In genomic region chr2:76895469-76895868, GRCh38 we compare ENCODE assay signal across 1 cellular context.
A peak's percentile ranks its signal among the peaks of the same experiment; 100 is the strongest.
TF ChIP-seq lines count a peak whose summit lies in the region.

No MANE protein-coding gene starts in this region.

TF ChIP-seq in HepG2, 621 proteins besides CTCF, POLR2A, EP300 and RAD21 (continued from another document and continues in another):
- peak; percentile 82 for TF ChIP-seq FOXP4 (CRISPR knock-in tag; IDR thresholded peaks at IDR 0.05)
- TF ChIP-seq ZBTB46 (CRISPR knock-in tag; IDR thresholded peaks at IDR 0.05; ENCODE audit: borderline replicate concordance), result no peak
- TF ChIP-seq JDP2 (CRISPR knock-in tag; IDR thresholded peaks at IDR 0.05; ENCODE audit: borderline replicate concordance), result no peak
- TF ChIP-seq KAT8 (CRISPR knock-in tag; IDR thresholded peaks at IDR 0.05), result peak; percentile 63; the same call in 1 of the 2 replicates
- peak; percentile 35; the same call in 1 of the 2 replicates for TF ChIP-seq ZMYM4 (CRISPR knock-in tag; IDR thresholded peaks at IDR 0.05)
- peak; percentile 92 for TF ChIP-seq HMG20A (CRISPR knock-in tag; IDR thresholded peaks at IDR 0.05; ENCODE audit: borderline replicate concordance)
- no peak for TF ChIP-seq HDAC1 (CRISPR knock-in tag; IDR thresholded peaks at IDR 0.05)
- TF ChIP-seq ATAD3A (CRISPR knock-in tag; IDR thresholded peaks at IDR 0.05), result no peak
- TF ChIP-seq MEF2D (CRISPR knock-in tag; IDR thresholded peaks at IDR 0.05), result peak; percentile 57; the same call in 1 of the 2 replicates
- peak; percentile 89 for TF ChIP-seq RARA (CRISPR knock-in tag; IDR thresholded peaks at IDR 0.05)
- 0 out of 2 replicates have a peak, but pooled peaks have one; percentile 26 for TF ChIP-seq NFIC (IDR thresholded peaks at IDR 0.05; ENCODE audit: low read length)
- peak; percentile 67; the same call in 1 of the 2 replicates for TF ChIP-seq RCOR2 (CRISPR knock-in tag; IDR thresholded peaks at IDR 0.05)
- TF ChIP-seq ZNF24 (IDR thresholded peaks at IDR 0.05), result no peak
- TF ChIP-seq SMARCC2 (IDR thresholded peaks at IDR 0.05), result 0 out of 2 replicates have a peak, but pooled peaks have one; percentile 65
- no peak for TF ChIP-seq ZNF746 (CRISPR knock-in tag; IDR thresholded peaks at IDR 0.05)
- peak; percentile 39; the same call in 1 of the 2 replicates for TF ChIP-seq NR2C2 (CRISPR knock-in tag; IDR thresholded peaks at IDR 0.05; ENCODE audit: borderline replicate concordance)
- TF ChIP-seq SOX6 (IDR thresholded peaks at IDR 0.05), result no peak
- TF ChIP-seq SOX6 (CRISPR knock-in tag; IDR thresholded peaks at IDR 0.05), result peak; percentile 67
- no peak for TF ChIP-seq KAT7 (CRISPR knock-in tag; IDR thresholded peaks at IDR 0.05; ENCODE audit: borderline replicate concordance)
- no peak for TF ChIP-seq RNF219 (CRISPR knock-in tag; IDR thresholded peaks at IDR 0.05)
- peak; percentile 79; the same call in 1 of the 2 replicates for TF ChIP-seq ZNF331 (CRISPR knock-in tag; IDR thresholded peaks at IDR 0.05)
- 0 out of 2 replicates have a peak, but pooled peaks have one; percentile 27 for TF ChIP-seq PATZ1 (CRISPR knock-in tag; IDR thresholded peaks at IDR 0.05)
- peak; percentile 54 to 58; a peak in 3 of 4 replicates for TF ChIP-seq NR2F1 (CRISPR knock-in tag; IDR thresholded peaks at IDR 0.05)
- peak; percentile 77 for TF ChIP-seq ATF7 (IDR thresholded peaks at IDR 0.05)
- TF ChIP-seq ATF7 (CRISPR knock-in tag; IDR thresholded peaks at IDR 0.05), result no peak; the same call in 1 of the 2 replicates
- peak; percentile 83; the same call in 1 of the 2 replicates for TF ChIP-seq FOXK1 (CRISPR knock-in tag; IDR thresholded peaks at IDR 0.05; ENCODE audit: borderline replicate concordance, low read depth)
- TF ChIP-seq PRDM10 (CRISPR knock-in tag; IDR thresholded peaks at IDR 0.05; ENCODE audit: low read depth), result 0 out of 2 replicates have a peak, but pooled peaks have one; percentile 40
- no peak for TF ChIP-seq KIAA2018 (CRISPR knock-in tag; IDR thresholded peaks at IDR 0.05; ENCODE audit: borderline replicate concordance)
- TF ChIP-seq ZFP82 (CRISPR knock-in tag; IDR thresholded peaks at IDR 0.05; ENCODE audit: borderline replicate concordance), result no peak
- peak; percentile 78; the same call in 1 of the 2 replicates for TF ChIP-seq MIER3 (CRISPR knock-in tag; IDR thresholded peaks at IDR 0.05; ENCODE audit: borderline replicate concordance)
- TF ChIP-seq CEBPG (CRISPR knock-in tag; IDR thresholded peaks at IDR 0.05), result peak; percentile 98
- TF ChIP-seq TRIM24 (CRISPR knock-in tag; IDR thresholded peaks at IDR 0.05), result 0 out of 2 replicates have a peak, but pooled peaks have one; percentile 28
- no peak for TF ChIP-seq USF2 (IDR thresholded peaks at IDR 0.05; ENCODE audit: low read depth, low read length)
- no peak for TF ChIP-seq USF2 (CRISPR knock-in tag; IDR thresholded peaks at IDR 0.05; ENCODE audit: borderline replicate concordance)
- no peak for TF ChIP-seq MED13 (CRISPR knock-in tag; IDR thresholded peaks at IDR 0.05)
- TF ChIP-seq XBP1 (CRISPR knock-in tag; IDR thresholded peaks at IDR 0.05), result no peak
- peak; percentile 70; the same call in 1 of the 2 replicates for TF ChIP-seq SALL1 (CRISPR knock-in tag; IDR thresholded peaks at IDR 0.05)
- TF ChIP-seq ZBTB8A (CRISPR knock-in tag; IDR thresholded peaks at IDR 0.05; ENCODE audit: borderline replicate concordance, low read depth), result no peak
- TF ChIP-seq ERF (CRISPR knock-in tag; IDR thresholded peaks at IDR 0.05), result 0 out of 2 replicates have a peak, but pooled peaks have one; percentile 53
- TF ChIP-seq POGZ (CRISPR knock-in tag; IDR thresholded peaks at IDR 0.05), result peak; percentile 79
